In genomic region chr16:89491238-89491869, GRCh38 we compare ENCODE assay signal across 8 cellular contexts. TPM values are rescaled to one million over a fixed set of nuclear protein-coding genes. Genes with fewer than 3 reads are reported as not detected.
DNase-seq lines count a peak whose midpoint lies in the region; ATAC-seq and TF ChIP-seq lines count a peak whose summit lies in the region.

No MANE protein-coding gene starts in this region.

- no peaks in the 10 kb centered on the region for H3K9me3 ChIP-seq in heart left ventricle
- no peaks in the 10 kb centered on the region for H3K9me3 ChIP-seq in sigmoid colon

- peak overlapping the region; percentile 59 to 100 (median 87) for H3K4me3 ChIP-seq in heart left ventricle
- H3K4me3 ChIP-seq in fibroblast of pulmonary artery (replicated peaks; ENCODE audit: low read depth, low read length): peak overlapping the region; percentile 85
- H3K4me3 ChIP-seq in sigmoid colon: peak overlapping the region; percentile 69 to 98 (median 95)

- H3K4me1 Mint-ChIP-seq in T-cell: peaks cover 53 to 60% (median 57%) of the 10 kb centered on the region in 3 donors

- TF ChIP-seq POLR2A in heart left ventricle (IDR thresholded peaks at IDR 0.05) (no peak), sigmoid colon (IDR thresholded peaks at IDR 0.05) (no peak)

- H3K27me3 ChIP-seq in heart left ventricle (no peaks in the 10 kb centered on the region), sigmoid colon (no peaks in the 10 kb centered on the region)

- peaks cover 0 to 2% of the 10 kb centered on the region in 2 donors for H3K27me3 Mint-ChIP-seq in T-cell

- peaks cover 0 to 10% (median 0%) of the 10 kb centered on the region in 9 donors for H3K36me3 ChIP-seq in heart left ventricle
- no peaks in the 10 kb centered on the region for H3K36me3 ChIP-seq in sigmoid colon

- CTCF ChIA-PET in T-cell (lab: Charles Lee): interaction anchor here in 1 of 2 donors (0.5 to 0.6 kb wide), 2 partner anchors 90 to 250 kb away, joined by 3 to 7 read pairs; no protein-coding TSS in a partner anchor

- peaks cover 8% of the 10 kb centered on the region for H3K36me3 Mint-ChIP-seq in T-cell

- ATAC-seq in heart left ventricle (no peak), T-cell (replicated peaks in 1 of 4) (no peak)

- intact Hi-C loops in heart left ventricle (cut with DNase I) (loop anchor here in 1 of 10 donors (5.0 kb wide), 1 partner anchor 159 kb away; no protein-coding TSS in a partner anchor), cardiac septum (cut with DNase I) (no loop called here), sigmoid colon (cut with DNase I) (loop anchor here (1.0 to 5.0 kb wide), 2 partner anchors 17 to 71 kb away; partner anchors contain the start of genes RPL13 and SPG7)

- peak overlapping the region; percentile 79 to 96 (median 83) for H3K4me3 Mint-ChIP-seq in T-cell

- H3K27ac Mint-ChIP-seq in T-cell: peak overlapping the region; percentile 86 to 91

- no peak for TF ChIP-seq EP300 in sigmoid colon (IDR thresholded peaks at IDR 0.05)

- POLR2A ChIA-PET in T-cell (lab: Charles Lee): no interaction called here

- peak overlapping the region; percentile 57 to 97 (median 93) for H3K27ac ChIP-seq in heart left ventricle
- peak overlapping the region; percentile 91 to 100 (median 96) for H3K27ac ChIP-seq in sigmoid colon

- 4 to 5% (median 5%) methylated on average over 22 of the region's 22 CpGs for WGBS in heart left ventricle, 4 donors
- 2% methylated on average over 22 of the region's 22 CpGs for WGBS in sigmoid colon, 2 donors

- DNase-seq in heart left ventricle (no peak), cardiac septum (ENCODE audit: low spot score) (no peak), T-cell (peak in 3 of 34 experiments; percentile 18 to 24 (median 21)), fibroblast of pulmonary artery (ENCODE audit: low read depth) (peak; percentile 43), sigmoid colon (no peak), amygdala (lab: John Stamatoyannopoulos, UW) (no peak), KG1 (lab: John Stamatoyannopoulos, UW) (no peak), 8988T (no peak)

- H3K4me1 ChIP-seq in heart left ventricle (peaks cover 4 to 42% (median 34%) of the 10 kb centered on the region in 12 donors), sigmoid colon (peaks cover 0 to 41% (median 34%) of the 10 kb centered on the region in 4 donors)

- TF ChIP-seq CTCF in heart left ventricle (IDR thresholded peaks at IDR 0.05) (peak in 1 of 12 donors; percentile 15), fibroblast of pulmonary artery (IDR thresholded peaks at IDR 0.05; ENCODE audit: low read length, missing control alignments) (peak; percentile 12), sigmoid colon (IDR thresholded peaks at IDR 0.05) (peak in 1 of 4 experiments; percentile 38)

- H3K9me3 Mint-ChIP-seq in T-cell: no peaks in the 10 kb centered on the region

RNA-seq across cellular contexts. Expression of gene ANKRD11, which starts 1.0 kb away (rescaled TPM):
- total RNA-seq in heart left ventricle (100 to 1,000 TPM in 1 of 9 donors, 10 to 100 TPM in 8; 53.6 to 123 (median 67.7) TPM), cardiac septum (77.9 TPM), T-cell (100 to 1,000 TPM; 257 to 294 (median 271) TPM), sigmoid colon (100 to 1,000 TPM in 1 of 4 donors, 10 to 100 TPM in 3; 42.6 to 161 (median 48.8) TPM)
- polyA plus RNA-seq in heart left ventricle (10 to 100 TPM; 53.9 to 80.8 TPM), sigmoid colon (10 to 100 TPM; 30.6 to 96.8 (median 37.0) TPM)

RNA-seq across cellular contexts. Expression of gene SPG7, which starts 16.8 kb away (rescaled TPM):
- total RNA-seq in heart left ventricle: 100 to 1,000 TPM in 4 of 9 donors, 10 to 100 TPM in 5; 84.0 to 168 (median 95.9) TPM
- 100 to 1,000 TPM in 1 of 2 donors, 10 to 100 TPM in 1; 92.4 to 101 TPM for polyA plus RNA-seq in heart left ventricle
- total RNA-seq in cardiac septum: 89.5 TPM
- total RNA-seq in T-cell: 100 to 1,000 TPM; 161 to 203 (median 184) TPM
- 100 to 1,000 TPM in 2 of 4 donors, 10 to 100 TPM in 2; 69.4 to 211 (median 113) TPM for total RNA-seq in sigmoid colon
- polyA plus RNA-seq in sigmoid colon: 100 to 1,000 TPM in 1 of 3 donors, 10 to 100 TPM in 2; 27.7 to 110 (median 33.6) TPM
